8 cellular contexts compared by ENCODE assay signal in the genomic region with DNA sequence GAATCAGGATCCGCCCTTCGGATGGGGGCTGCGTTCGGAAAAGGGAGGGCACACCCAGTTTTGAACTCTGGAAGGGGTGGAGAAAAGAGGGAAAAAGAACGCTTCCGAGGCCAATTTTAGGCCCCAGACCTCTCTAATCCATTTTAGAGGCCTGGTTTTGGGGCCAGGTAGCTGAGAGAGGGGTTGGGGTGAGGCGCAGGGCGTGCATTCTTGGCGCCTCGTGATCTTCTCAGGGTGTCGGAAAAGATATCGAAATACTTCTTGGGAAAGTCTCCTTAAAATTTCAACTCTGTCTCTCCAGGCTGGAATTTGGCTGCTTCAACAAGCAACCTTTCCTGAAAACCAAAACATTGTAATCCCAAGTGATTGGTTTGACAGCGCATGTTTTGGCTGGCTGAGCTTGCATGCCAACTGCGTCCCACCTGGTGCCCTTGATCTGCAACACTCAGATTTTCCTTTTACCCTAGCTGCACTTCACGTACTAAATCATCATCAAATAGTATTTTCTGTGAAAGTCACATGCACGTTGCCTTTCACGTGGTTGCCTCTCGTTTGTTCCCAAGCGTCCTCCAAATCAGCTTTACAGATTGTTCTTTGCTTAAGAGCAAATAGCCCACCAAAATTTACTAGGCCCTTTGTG. TPM values are rescaled to one million over a fixed set of nuclear protein-coding genes. Genes with fewer than 3 reads are reported as not detected.
DNase-seq lines count a peak whose midpoint lies in the region; ATAC-seq and TF ChIP-seq lines count a peak whose summit lies in the region.

No MANE protein-coding gene starts in this region.

- no peaks in the 10 kb centered on the region for H3K27me3 ChIP-seq in OCI-LY1 (ENCODE audit: insufficient read depth, low read length)

- H3K79me2 ChIP-seq in OCI-LY1 (ENCODE audit: insufficient read depth, low read length) = peaks cover 36% of the 10 kb centered on the region

- no peak overlapping the region for H2AFZ ChIP-seq in OCI-LY1 (ENCODE audit: low read length)

- no peaks in the 10 kb centered on the region for H3K9me2 ChIP-seq in OCI-LY1 (ENCODE audit: low read depth, low read length)

- no peak for TF ChIP-seq CTCF in OCI-LY1 (IDR thresholded peaks at IDR 0.05; ENCODE audit: low read length)
- TF ChIP-seq CTCF in glutamatergic neuron (IDR thresholded peaks at IDR 0.05; ENCODE audit: partially characterized antibody, unreplicated experiment) = no peak

- intact Hi-C loops in sciatic nerve (cut with DNase I) = loop anchor here (5.0 kb wide), 1 partner anchor 657 kb away; the partner anchor contains the start of gene REL

- peaks cover 15% of the 10 kb centered on the region for H3K4me1 Mint-ChIP-seq in glutamatergic neuron (ENCODE audit: low read depth, unreplicated experiment)

- peak overlapping the region; percentile 88 for H3K4me3 Mint-ChIP-seq in glutamatergic neuron (ENCODE audit: unreplicated experiment)

- H3K27me3 Mint-ChIP-seq in glutamatergic neuron (ENCODE audit: unreplicated experiment) = peaks cover 12% of the 10 kb centered on the region

- H3K27ac Mint-ChIP-seq in glutamatergic neuron (ENCODE audit: unreplicated experiment) = peak overlapping the region; percentile 86

- H3K4me2 ChIP-seq in OCI-LY1 (ENCODE audit: low read length) = peak overlapping the region; percentile 80

- H3K4me3 ChIP-seq in OCI-LY1 (ENCODE audit: low read depth, low read length, poor library complexity, severe bottlenecking) = peak overlapping the region; percentile 91

- no peak for ATAC-seq in sciatic nerve
- no peak for ATAC-seq in HG03108 (IDR thresholded peaks at IDR 0.05; ENCODE audit: unreplicated experiment)
- ATAC-seq in GM19455 (IDR thresholded peaks at IDR 0.05; ENCODE audit: unreplicated experiment) = no peak

- peaks cover 15% of the 10 kb centered on the region for H3K36me3 ChIP-seq in OCI-LY1 (ENCODE audit: insufficient read depth, low read length)

- peak overlapping the region; percentile 93 for H3K27ac ChIP-seq in OCI-LY1 (ENCODE audit: low read depth, low read length, poor library complexity, severe bottlenecking)

- H3K4me1 ChIP-seq in OCI-LY1 (ENCODE audit: insufficient read depth, low read length, severe bottlenecking) = peaks cover 28% of the 10 kb centered on the region

- H4K20me1 ChIP-seq in OCI-LY1 (ENCODE audit: insufficient read depth, low read length) = peaks cover 3% of the 10 kb centered on the region; the same call in 1 of the 2 replicates

- H3K9ac ChIP-seq in OCI-LY1 (ENCODE audit: low read length) = peak overlapping the region; percentile 90

- DNase-seq in DMS 273 (lab: John Stamatoyannopoulos, UW; ENCODE audit: unreplicated experiment) (peak; percentile 88), HS-5 (ENCODE audit: low read depth) (peak; percentile 19), glutamatergic neuron (no peak), sciatic nerve (ENCODE audit: low spot score) (peak; percentile 63)
- DNase-seq in activated effector memory CD4-positive, alpha-beta T cell treated with anti-CD3 and anti-CD28 coated beads, Interleukin-2, amount 50 U/mL, for 16 hours = peak; percentile 81

- no peaks in the 10 kb centered on the region for H3K9me3 ChIP-seq in OCI-LY1 (ENCODE audit: low read length)

- H3F3A ChIP-seq in OCI-LY1 (ENCODE audit: insufficient read depth, low read length) = no peaks in the 10 kb centered on the region

- no peaks in the 10 kb centered on the region for H3K36me3 Mint-ChIP-seq in glutamatergic neuron (ENCODE audit: unreplicated experiment)

- H3K9me3 Mint-ChIP-seq in glutamatergic neuron (ENCODE audit: unreplicated experiment) = peaks cover 16% of the 10 kb centered on the region

RNA-seq across cellular contexts. Expression of gene XPO1, which starts 0.9 kb away (rescaled TPM):
- total RNA-seq in glutamatergic neuron (ENCODE audit: unreplicated experiment) (103 TPM), sciatic nerve (131 TPM)
